34 cellular contexts compared by ENCODE assay signal in genomic region chr9:87686520-87687090, GRCh38. TPM values are rescaled to one million over a fixed set of nuclear protein-coding genes. Genes with fewer than 3 reads are reported as not detected.
DNase-seq lines count a peak whose midpoint lies in the region; ATAC-seq, FAIRE-seq and TF ChIP-seq lines count a peak whose summit lies in the region.
"Had no signal": no experiment of that assay in that cellular context is flagged by ENCODE, and none has a peak within 500 bp of the region (broad histone marks: within the 10 kb centered on the region; RNA-seq: fewer than 3 reads in every experiment).

No MANE protein-coding gene starts in this region.

- H3K9ac ChIP-seq in IMR-90 (ENCODE audit: low read depth, low read length) = no peak overlapping the region
- H3K9ac ChIP-seq in H1 (replicated peaks in 1 of 4; ENCODE audit: extremely low read depth in 1 of 4, low read depth in 3 of 4, low read length in 3 of 4) = no peak overlapping the region
- H3K9ac ChIP-seq in MM.1S (ENCODE audit: low read length) = no peak overlapping the region
- H3K9ac ChIP-seq in kidney (ENCODE audit: low read length in 2 of 2) = no peak overlapping the region

- TF ChIP-seq POLR2A in IMR-90 (IDR thresholded peaks at IDR 0.05; ENCODE audit: low read depth, low read length) (no peak), H1 (IDR thresholded peaks at IDR 0.05; ENCODE audit: control extremely low read depth in 1 of 2, low read depth in 2 of 2, low read length in 2 of 2) (no peak), suprapubic skin (IDR thresholded peaks at IDR 0.05) (no peak)

- H3K23ac ChIP-seq in IMR-90 (ENCODE audit: low read depth, low read length) = no peak overlapping the region
- H3K23ac ChIP-seq in H1 (ENCODE audit: insufficient read length) = no peak overlapping the region

- H3K18ac ChIP-seq in IMR-90 (ENCODE audit: low read depth, low read length) = no peak overlapping the region
- H3K18ac ChIP-seq in H1 (ENCODE audit: extremely low read depth, low read length) = no peak overlapping the region

- H2BK120ac ChIP-seq in IMR-90 (ENCODE audit: low read depth, low read length) (no peak overlapping the region), H1 (replicated peaks; ENCODE audit: low read depth, low read length) (no peak overlapping the region)

- H2BK20ac ChIP-seq in IMR-90 (ENCODE audit: low read depth, low read length) (no peak overlapping the region), H1 (ENCODE audit: low read length) (no peak overlapping the region)

- no peak overlapping the region for H4K91ac ChIP-seq in IMR-90 (ENCODE audit: insufficient read depth, low read depth, low read length)
- no peak overlapping the region for H4K91ac ChIP-seq in H1 (replicated peaks; ENCODE audit: insufficient read length, low read length)

- no peak overlapping the region for H3K4me3 ChIP-seq in IMR-90 (ENCODE audit: insufficient read depth, low read depth, low read length)
- no peak overlapping the region for H3K4me3 ChIP-seq in H1 (ENCODE audit: extremely low read depth in 1 of 4, insufficient read depth in 2 of 4, low read depth in 3 of 4, low read length in 4 of 4)
- no peak overlapping the region for H3K4me3 ChIP-seq in suprapubic skin
- no peak overlapping the region for H3K4me3 ChIP-seq in MM.1S (ENCODE audit: low read length)
- H3K4me3 ChIP-seq in kidney (ENCODE audit: low read length in 2 of 2) = no peak overlapping the region
- H3K4me3 ChIP-seq: left ventricle myocardium inferior, smooth muscle cell, thyroid gland had no signal

- H4K20me1 ChIP-seq in IMR-90 (ENCODE audit: insufficient read depth, low read length) = no peaks in the 10 kb centered on the region
- H4K20me1 ChIP-seq in H1 (replicated peaks in 1 of 2; ENCODE audit: control insufficient read depth in 1 of 2, insufficient read depth in 2 of 2, low read length in 2 of 2) = peaks cover 2 to 4% of the 10 kb centered on the region in 2 experiments
- no peaks in the 10 kb centered on the region for H4K20me1 ChIP-seq in MM.1S (ENCODE audit: insufficient read depth, low read length)

- WGBS in IMR-90 (ENCODE audit: extremely low coverage in 2 of 2, insufficient read length in 1 of 2), 2 experiments = 99% methylated on average over 11 of the region's 14 CpGs; no CpG with 5 or more reads in 1 of the 2 experiments
- 95% methylated on average over 14 of the region's 14 CpGs; no CpG with 5 or more reads in 1 of the 2 experiments for WGBS in H1 (ENCODE audit: extremely low coverage in 1 of 2, insufficient coverage in 1 of 2, insufficient read length in 1 of 2, insufficient replicate concordance in 2 of 2, low coverage in 1 of 2, low lambda C conversion rate in 2 of 2, missing lambda C conversion rate in 1 of 2), 2 experiments
- WGBS in suprapubic skin = 88% methylated on average over 3 of the region's 14 CpGs

- H4K8ac ChIP-seq in IMR-90 (ENCODE audit: low read depth in 2 of 2, low read length in 2 of 2) (no peak overlapping the region), H1 (ENCODE audit: extremely low read depth, insufficient read depth, low read length) (no peak overlapping the region)

- H4K5ac ChIP-seq in IMR-90 (ENCODE audit: low read depth, low read length) = no peak overlapping the region
- no peak overlapping the region for H4K5ac ChIP-seq in H1 (ENCODE audit: insufficient read length, low read depth, low read length)

- DNase-seq in IMR-90 (no peak), H1 (ENCODE audit: low read depth in 1 of 2, low spot score in 2 of 2) (no peak), nephron progenitor cell (no peak), suprapubic skin (ENCODE audit: low spot score in 2 of 2) (no peak), MM.1S (no peak), NCI-H510A treated with DMSO at 0.1 percent for 48 hours (lab: John Stamatoyannopoulos, UW) (no peak), kidney (no peak), AG20443 (ENCODE audit: low spot score) (no peak)
- DNase-seq: activated CD4-positive, CD25-positive, alpha-beta regulatory T cell treated with anti-CD3 and anti-CD28 coated beads, Interleukin-2, amount 50 U/mL, for 72 hours; activated CD8-positive, alpha-beta memory T cell treated with anti-CD3 and anti-CD28 coated beads, Interleukin-2, amount 50 U/mL, for 48 hours; activated CD8-positive, alpha-beta T cell treated with anti-CD3 and anti-CD28 coated beads for 36 hours; activated naive CD4-positive, alpha-beta T cell treated with anti-CD3 and anti-CD28 coated beads, Interleukin-2, amount 10 ng/mL, durations not matched to agents 7 days and 5 days; Caco-2; DMS79; effector CD4-positive, alpha-beta T cell; H7; KBM-7; left ventricle myocardium inferior; naive thymus-derived CD8-positive, alpha-beta T cell; NCI-H1417 treated with DMSO at 0.1 percent for 48 hours; NCI-H2029 treated with DMSO at 0.1 percent for 48 hours; NCI-H2227 treated with DMSO at 0.1 percent for 48 hours; NCI-H526 treated with DMSO at 0.1 percent for 48 hours; stimulated activated CD4-positive, alpha-beta T cell treated with anti-CD3 and anti-CD28 coated beads, Interleukin-1b, Interleukin-23, amount 100 ng/mL, for 48 hours; stimulated activated naive CD8-positive, alpha-beta T cell treated with anti-CD3 and anti-CD28 coated beads, Interleukin-15, Interleukin-2, amounts not matched to agents 100 U/mL and 50 U/mL, for 24 hours had no signal

- H3F3A ChIP-seq in MM.1S (ENCODE audit: insufficient read depth, low read length) = no peaks in the 10 kb centered on the region

- H2BK5ac ChIP-seq in IMR-90 (ENCODE audit: low read depth, low read length, poor library complexity, severe bottlenecking) = no peak overlapping the region
- peak overlapping the region; percentile 3; the same call in 1 of the 2 replicates for H2BK5ac ChIP-seq in H1 (ENCODE audit: low read depth, low read length)

- H3K27me3 ChIP-seq in IMR-90 (ENCODE audit: control insufficient read depth, insufficient read depth, low read length) (peaks cover 2% of the 10 kb centered on the region), H1 (replicated peaks in 1 of 4; ENCODE audit: control insufficient read depth in 3 of 4, extremely low read depth in 1 of 4, insufficient read depth in 3 of 4, low read length in 3 of 4) (no peaks in the 10 kb centered on the region), suprapubic skin (no peaks in the 10 kb centered on the region), MM.1S (replicated peaks; ENCODE audit: insufficient read depth, low read length) (no peaks in the 10 kb centered on the region)
- H3K27me3 ChIP-seq: brain microvascular endothelial cell, thyroid gland had no signal

- H2AK5ac ChIP-seq in IMR-90 (ENCODE audit: low read depth, low read length) (no peak overlapping the region), H1 (ENCODE audit: low read depth, low read length) (no peak overlapping the region)

- no peaks in the 10 kb centered on the region for H3K9me2 ChIP-seq in MM.1S (replicated peaks; ENCODE audit: insufficient read depth, low read length)

- H3K36me3 ChIP-seq in IMR-90 (ENCODE audit: control insufficient read depth, insufficient read depth, low read length) (no peaks in the 10 kb centered on the region), H1 (ENCODE audit: control insufficient read depth in 2 of 4, insufficient read depth in 4 of 4, low read length in 3 of 4) (peaks cover 3 to 40% (median 18%) of the 10 kb centered on the region in 4 experiments; a peak in 7 of 8 replicates), suprapubic skin (peaks cover 3% of the 10 kb centered on the region), MM.1S (replicated peaks; ENCODE audit: insufficient read depth, low read length) (peaks cover 8% of the 10 kb centered on the region; the same call in 1 of the 2 replicates), kidney (ENCODE audit: control insufficient read depth in 1 of 2, insufficient read depth in 2 of 2, low read length in 2 of 2) (peaks cover 4 to 7% of the 10 kb centered on the region in 2 donors)
- H3K36me3 ChIP-seq: brain microvascular endothelial cell, left ventricle myocardium inferior had no signal

- H3K79me1 ChIP-seq in IMR-90 (ENCODE audit: low read depth in 1 of 2, low read length in 2 of 2) (no peaks in the 10 kb centered on the region), H1 (ENCODE audit: low read depth, low read length) (no peaks in the 10 kb centered on the region; the same call in 1 of the 2 replicates)

- H3K4me2 ChIP-seq in IMR-90 (ENCODE audit: low read depth, low read length) (no peak overlapping the region), H1 (ENCODE audit: insufficient read depth in 1 of 2, low read depth in 2 of 2, low read length in 2 of 2) (no peak overlapping the region), MM.1S (ENCODE audit: low read depth, low read length) (no peak overlapping the region)
- H3K4me2 ChIP-seq: smooth muscle cell had no signal

- H2AFZ ChIP-seq in IMR-90 (replicated peaks; ENCODE audit: low read length, poor library complexity) = peak overlapping the region; percentile 28
- no peak overlapping the region for H2AFZ ChIP-seq in H1 (ENCODE audit: low read length)
- no peak overlapping the region for H2AFZ ChIP-seq in MM.1S (ENCODE audit: low read length)

- no peak overlapping the region for H3K4me3 Mint-ChIP-seq in nephron progenitor cell
- H3K4me3 Mint-ChIP-seq: activated CD8-positive, alpha-beta T cell treated with anti-CD3 and anti-CD28 coated beads for 36 hours; activated naive CD4-positive, alpha-beta T cell treated with anti-CD3 and anti-CD28 coated beads, Interleukin-2, amount 10 ng/mL, durations not matched to agents 7 days and 5 days; activated T-helper 1 cell treated with anti-CD3 and anti-CD28 coated beads, Interleukin-12 subunit alpha, Interleukin-12 subunit beta, Interleukin-2, Interleukin-4 antibody, amounts not matched to agents 30 ng/mL and 10 ng/mL and 1 ng/mL, durations not matched to agents 14 hours and 24 hours and 36 hours had no signal

- no peak overlapping the region for H2BK12ac ChIP-seq in H1 (ENCODE audit: low read depth, low read length)

- dilution Hi-C loops in IMR-90 (cut with HindIII; ENCODE audit: low sequenced_read_pairs, unreplicated experiment) = no loop called here

- H3K4me1 ChIP-seq in IMR-90 (ENCODE audit: control insufficient read depth, insufficient read depth, low read length) (peaks cover 4% of the 10 kb centered on the region), H1 (replicated peaks in 1 of 4; ENCODE audit: control insufficient read depth in 3 of 4, insufficient read depth in 4 of 4, low read length in 3 of 4) (no peaks in the 10 kb centered on the region; a peak in 2 of 7 replicates), suprapubic skin (peaks cover 8% of the 10 kb centered on the region), MM.1S (ENCODE audit: low read length) (peaks cover 3% of the 10 kb centered on the region; the same call in 1 of the 2 replicates), kidney (ENCODE audit: control insufficient read depth in 1 of 2, insufficient read depth in 1 of 2, low read depth in 1 of 2, low read length in 2 of 2) (peaks cover 7 to 15% of the 10 kb centered on the region in 2 donors)
- H3K4me1 ChIP-seq: Caco-2 had no signal

- H3K27ac ChIP-seq in IMR-90 (ENCODE audit: insufficient read depth, low read length) = no peak overlapping the region
- H3K27ac ChIP-seq in H1 (ENCODE audit: low read depth, low read length) = no peak overlapping the region
- peak overlapping the region; percentile 47 for H3K27ac ChIP-seq in suprapubic skin
- H3K27ac ChIP-seq in MM.1S (ENCODE audit: low read length) = no peak overlapping the region
- no peak overlapping the region for H3K27ac ChIP-seq in kidney (ENCODE audit: low read depth in 2 of 2, low read length in 2 of 2)
- H3K27ac ChIP-seq: C4-2B, thyroid gland had no signal

- H3K56ac ChIP-seq in IMR-90 (ENCODE audit: extremely low read depth, insufficient read depth, low read length) = no peak overlapping the region
- H3K56ac ChIP-seq in H1 (replicated peaks; ENCODE audit: insufficient read length, low read depth, low read length) = no peak overlapping the region

- H3K4me1 Mint-ChIP-seq in nephron progenitor cell = peaks cover 20% of the 10 kb centered on the region

- H2BK15ac ChIP-seq in IMR-90 (ENCODE audit: low read depth, low read length) (no peak overlapping the region), H1 (ENCODE audit: low read length) (no peak overlapping the region)

- H3K79me2 ChIP-seq in H1 (ENCODE audit: control insufficient read depth in 1 of 2, insufficient read depth in 2 of 2, low read length in 2 of 2) (peaks cover 0 to 18% of the 10 kb centered on the region in 2 experiments; a peak in 2 of 4 replicates), MM.1S (ENCODE audit: low read length) (no peaks in the 10 kb centered on the region)

- ATAC-seq in IMR-90 (ENCODE audit: low read depth) = no peak
- ATAC-seq: activated CD8-positive, alpha-beta T cell treated with anti-CD3 and anti-CD28 coated beads for 36 hours; naive thymus-derived CD8-positive, alpha-beta T cell; Panc1; SK-N-SH treated with all-trans-retinoic acid at 6 μM for 48 hours; stimulated activated naive CD8-positive, alpha-beta T cell treated with anti-CD3 and anti-CD28 coated beads, Interleukin-15, Interleukin-2, amounts not matched to agents 100 U/mL and 50 U/mL, for 24 hours had no signal

- H3K9me1 ChIP-seq in IMR-90 (ENCODE audit: insufficient read depth, low read length) = no peaks in the 10 kb centered on the region

- intact Hi-C loops in IMR-90 (cut with micrococcal nuclease) = no loop called here
- intact Hi-C loops in kidney (cut with DNase I) = no loop called here

- TF ChIP-seq CTCF in IMR-90 (conservative IDR thresholded peaks at IDR 0.05; ENCODE audit: low read depth, low read length) = no peak
- TF ChIP-seq CTCF in H1 (IDR thresholded peaks at IDR 0.05; ENCODE audit: control extremely low read depth in 1 of 3, insufficient read depth in 1 of 3, low read depth in 1 of 3, low read length in 3 of 3) = no peak
- TF ChIP-seq CTCF in nephron progenitor cell (IDR thresholded peaks at IDR 0.05) = no peak
- TF ChIP-seq CTCF in suprapubic skin (IDR thresholded peaks at IDR 0.05) = no peak
- no peak for TF ChIP-seq CTCF in MM.1S (IDR thresholded peaks at IDR 0.05; ENCODE audit: low read length)
- no peak for TF ChIP-seq CTCF in kidney (IDR thresholded peaks at IDR 0.05; ENCODE audit: borderline replicate concordance, extremely low read depth, insufficient read depth)

- TF ChIP-seq EP300 in H1 (IDR thresholded peaks at IDR 0.05; ENCODE audit: borderline replicate concordance in 1 of 2, low read depth in 2 of 2, low read length in 2 of 2) = no peak
- TF ChIP-seq EP300 in suprapubic skin (IDR thresholded peaks at IDR 0.05) = no peak

- no TSS peak for BruUV-seq in IMR-90 (replicated peaks; lab: Mats Ljungman, UMichigan)

- in situ Hi-C loops in IMR-90 (cut with MboI; ENCODE audit: low sequenced_read_pairs) = loop anchor here (25.0 kb wide), 2 partner anchors 351 to 1326 kb away; no protein-coding TSS in a partner anchor

- H3K4ac ChIP-seq in IMR-90 (ENCODE audit: low read depth, low read length) (no peak overlapping the region), H1 (replicated peaks; ENCODE audit: insufficient read length, low read depth, low read length) (no peak overlapping the region)

- no peak overlapping the region for H2AK9ac ChIP-seq in IMR-90 (replicated peaks; ENCODE audit: low read depth, low read length, poor library complexity)

- POLR2A ChIA-PET in IMR-90 (lab: Charles Lee; ENCODE audit: unreplicated experiment) (no interaction called here), H1 (lab: Charles Lee; ENCODE audit: partially characterized antibody) (no interaction called here)

- no peaks in the 10 kb centered on the region for H3K27me3 Mint-ChIP-seq in nephron progenitor cell (ENCODE audit: low read depth, poor library complexity)
- H3K27me3 Mint-ChIP-seq: activated CD8-positive, alpha-beta T cell treated with anti-CD3 and anti-CD28 coated beads for 36 hours; naive thymus-derived CD8-positive, alpha-beta T cell had no signal

- CTCF ChIA-PET in IMR-90 (lab: Yijun Ruan, JAX) = interaction anchor here (1.1 to 2.4 kb wide), 3 partner anchors 17 to 128 kb away, joined by 3 to 8 read pairs (median 7); no protein-coding TSS in a partner anchor
- CTCF ChIA-PET in H1 (lab: Charles Lee; ENCODE audit: partially characterized antibody) = interaction anchor here (0.8 to 6.5 kb wide), 11 partner anchors 10 to 197 kb away, joined by 3 to 88 read pairs (median 8); no protein-coding TSS in a partner anchor

- H3K23me2 ChIP-seq in H1 (ENCODE audit: low read depth, low read length) = no peaks in the 10 kb centered on the region

- FAIRE-seq in H1 (lab: Jason Lieb, UNC) (no peak), kidney (lab: Jason Lieb, UNC) (no peak)
- FAIRE-seq: G401.6, HTR-8/SVneo had no signal

- H3K14ac ChIP-seq in IMR-90 (replicated peaks; ENCODE audit: low read depth, low read length) (no peak overlapping the region), H1 (ENCODE audit: insufficient read length) (no peak overlapping the region)

- peak overlapping the region; percentile 86 for H3K27ac Mint-ChIP-seq in nephron progenitor cell
- H3K27ac Mint-ChIP-seq: activated CD8-positive, alpha-beta T cell treated with anti-CD3 and anti-CD28 coated beads for 36 hours; activated T-helper 1 cell treated with anti-CD3 and anti-CD28 coated beads, Interleukin-12 subunit alpha, Interleukin-12 subunit beta, Interleukin-2, Interleukin-4 antibody, amounts not matched to agents 30 ng/mL and 10 ng/mL and 1 ng/mL, durations not matched to agents 14 hours and 24 hours and 36 hours had no signal

- peaks cover 56% of the 10 kb centered on the region for H3K36me3 Mint-ChIP-seq in nephron progenitor cell (ENCODE audit: low read depth)
- H3K36me3 Mint-ChIP-seq: activated naive CD4-positive, alpha-beta T cell treated with anti-CD3 and anti-CD28 coated beads, Interleukin-2, amount 10 ng/mL, durations not matched to agents 7 days and 5 days; naive thymus-derived CD8-positive, alpha-beta T cell had no signal

- H3K9me3 ChIP-seq in IMR-90 (ENCODE audit: control insufficient read depth, insufficient read depth, low read length) (no peaks in the 10 kb centered on the region), H1 (ENCODE audit: insufficient read depth in 2 of 2, low read depth in 1 of 2, low read length in 1 of 2) (no peaks in the 10 kb centered on the region), suprapubic skin (no peaks in the 10 kb centered on the region), MM.1S (replicated peaks; ENCODE audit: insufficient read depth, low read length) (no peaks in the 10 kb centered on the region), kidney (ENCODE audit: control insufficient read depth in 1 of 2, low read length in 2 of 2) (no peaks in the 10 kb centered on the region)
- H3K9me3 ChIP-seq: Caco-2, thyroid gland had no signal

- H3K9me3 Mint-ChIP-seq in nephron progenitor cell = peaks cover 35% of the 10 kb centered on the region
- H3K9me3 Mint-ChIP-seq: activated CD8-positive, alpha-beta T cell treated with anti-CD3 and anti-CD28 coated beads for 36 hours; activated naive CD4-positive, alpha-beta T cell treated with anti-CD3 and anti-CD28 coated beads, Interleukin-2, amount 10 ng/mL, durations not matched to agents 7 days and 5 days; activated T-helper 1 cell treated with anti-CD3 and anti-CD28 coated beads, Interleukin-12 subunit alpha, Interleukin-12 subunit beta, Interleukin-2, Interleukin-4 antibody, amounts not matched to agents 30 ng/mL and 10 ng/mL and 1 ng/mL, durations not matched to agents 14 hours and 24 hours and 36 hours had no signal

- TF ChIP-seq RAD21 in IMR-90 (IDR thresholded peaks at IDR 0.05; ENCODE audit: low read length) (no peak), H1 (IDR thresholded peaks at IDR 0.05 in 1 of 2, conservative IDR thresholded peaks at IDR 0.05 in 1 of 2; ENCODE audit: low read depth in 2 of 2, low read length in 2 of 2) (no peak)

RNA-seq across cellular contexts. Expression of gene CTSL, which starts 39.3 kb away (rescaled TPM):
- total RNA-seq in IMR-90 (2012; rRNA removed) (57.0 and 89.7 TPM in 2 replicates), suprapubic skin (10 to 100 TPM; 24.6 to 36.8 (median 27.8) TPM), kidney (139 TPM)
- polyA plus RNA-seq in IMR-90 (2012; rRNA removed) (104 and 112 TPM in 2 replicates), H1 (2011; rRNA removed) (25.2 and 34.2 TPM in 2 replicates), kidney (ENCODE audit: insufficient read depth, low read depth, low replicate concordance) (237 TPM)
- polyA plus RNA-seq in IMR-90 (2012; cell fraction: cytosol; rRNA removed) = 45.3 and 56.3 TPM in 2 replicates
- 13.5 and 55.6 TPM in 2 replicates for polyA plus RNA-seq in IMR-90 (2012; cell fraction: nucleus; rRNA removed; ENCODE audit: low replicate concordance)
- 34.4 and 38.2 TPM in 2 replicates for total RNA-seq in H1 (2021; fragmentation: NEBNext Ultra II Directional; extraction: Animal tissue kit (Norgen Biotek cat#: 25700))
- polyA plus RNA-seq in H1 (2011; cell fraction: cytosol; rRNA removed) = 59.9 TPM
- 22.5 TPM for polyA plus RNA-seq in H1 (2011; cell fraction: nucleus; rRNA removed)
- 39.3 to 48.8 TPM (median 42.6 TPM) in 4 replicates for polyA plus RNA-seq in H1 (2012, experiment 1 of 2)
- polyA plus RNA-seq in H1 (2012, experiment 2 of 2) = 9.4 TPM
- polyA plus RNA-seq in H1 (2013, experiment 1 of 2) = 54.8 TPM
- polyA plus RNA-seq in H1 (2013, experiment 2 of 2) = 56.7 TPM
- polyA minus RNA-seq in H1 (2011; rRNA and poly(A)+ RNA removed) = 12.0 and 16.1 TPM in 2 replicates
- polyA minus RNA-seq in H1 (2011; cell fraction: cytosol; rRNA and poly(A)+ RNA removed) = 11.2 TPM
- 7.2 TPM for polyA minus RNA-seq in H1 (2011; cell fraction: nucleus; rRNA and poly(A)+ RNA removed)
